In the genomic region with DNA sequence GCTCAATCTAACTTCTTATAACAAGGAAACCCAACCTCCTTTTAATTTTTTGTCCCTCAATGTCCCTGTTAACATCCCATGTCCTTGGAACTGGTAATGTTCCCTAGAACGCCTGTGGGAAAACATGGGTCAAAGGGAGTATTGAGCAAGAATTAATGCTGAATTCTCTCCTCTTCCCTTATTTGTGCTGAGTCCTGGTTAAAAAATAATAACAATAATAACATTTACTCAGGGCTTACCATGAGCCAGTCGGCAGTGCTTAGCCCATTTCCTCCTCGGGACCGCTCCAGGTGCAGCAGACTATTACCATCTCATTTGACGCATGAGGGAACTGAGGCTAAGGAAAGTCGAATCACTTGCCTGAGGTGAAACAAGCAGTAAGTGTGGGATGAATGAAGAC, we compare ENCODE assay signal across 23 cellular contexts. TPM values are rescaled to one million over a fixed set of nuclear protein-coding genes. Genes with fewer than 3 reads are reported as not detected.
A peak's percentile ranks its signal among the peaks of the same experiment; 100 is the strongest.
DNase-seq lines count a peak whose midpoint lies in the region; ATAC-seq, FAIRE-seq and TF ChIP-seq lines count a peak whose summit lies in the region.
"Had no signal": no experiment of that assay in that cellular context is flagged by ENCODE, and none has a peak within 500 bp of the region (broad histone marks: within the 10 kb centered on the region; RNA-seq: fewer than 3 reads in every experiment).

No MANE protein-coding gene starts in this region.

- no peak overlapping the region for H2AFZ ChIP-seq in HepG2 (ENCODE audit: low read length)
- no peak overlapping the region for H2AFZ ChIP-seq in osteoblast (ENCODE audit: low read length)

- H3K4me3 ChIP-seq in HepG2 (replicated peaks in 1 of 3; ENCODE audit: insufficient read depth in 1 of 3, low read depth in 2 of 3, low read length in 3 of 3) (no peak overlapping the region), osteoblast (ENCODE audit: insufficient read depth, low read length) (no peak overlapping the region)

- TF ChIP-seq EP300 in HepG2 (IDR thresholded peaks at IDR 0.05; ENCODE audit: low read depth in 2 of 2, low read length in 2 of 2) (no peak), HepG2 (CRISPR knock-in tag; IDR thresholded peaks at IDR 0.05; ENCODE audit: borderline replicate concordance) (no peak)

- H3K9me3 ChIP-seq in HepG2 (ENCODE audit: low read length) (no peaks in the 10 kb centered on the region), osteoblast (ENCODE audit: low read depth, low read length) (no peaks in the 10 kb centered on the region)

- H4K20me1 ChIP-seq in HepG2 (ENCODE audit: insufficient read depth, low read length) (no peaks in the 10 kb centered on the region), osteoblast (ENCODE audit: insufficient read depth, low read length) (no peaks in the 10 kb centered on the region)

- no peak for TF ChIP-seq RAD21 in HepG2 (CRISPR knock-in tag; IDR thresholded peaks at IDR 0.05)

- TF ChIP-seq POLR2A in HepG2 (IDR thresholded peaks at IDR 0.05; ENCODE audit: insufficient read depth in 1 of 2, low read depth in 2 of 2, low read length in 2 of 2), result no peak

- intact Hi-C loops in HepG2 (cut with micrococcal nuclease; ENCODE audit: unreplicated experiment), result no loop called here

- DNase-seq in Caki2 (ENCODE audit: low read depth) (peak; percentile 24), islet precursor cell (peak; percentile 32), HepG2 (ENCODE audit: low spot score) (no peak), osteoblast (ENCODE audit: insufficient read length, low spot score, missing footprints) (peak; percentile 47), NCI-H1417 (lab: John Stamatoyannopoulos, UW) (no peak), DMS 273 treated with DMSO at 0.1 percent for 48 hours (lab: John Stamatoyannopoulos, UW) (no peak), GM03348 (ENCODE audit: low spot score) (no peak)
- DNase-seq: CD8-positive, alpha-beta T cell; COR-L47; EL; HCEC 1CT; HFFc6; KG1 had no signal

- CTCF ChIA-PET in HepG2 (lab: Yijun Ruan, JAX; ENCODE audit: low intra/inter-chr PET ratio, low total read pairs), result no interaction called here

- H3K27ac ChIP-seq in HepG2 (ENCODE audit: extremely low read length, insufficient read depth, low read length) (no peak overlapping the region), osteoblast (ENCODE audit: low read depth, low read length) (no peak overlapping the region)
- H3K27ac ChIP-seq: 22Rv1 had no signal

- peaks cover 0 to 19% of the 10 kb centered on the region in 2 experiments; a peak in 3 of 5 replicates for H3K27me3 ChIP-seq in HepG2 (ENCODE audit: control insufficient read depth in 1 of 2, insufficient read depth in 2 of 2, low read length in 2 of 2)
- peaks cover 30% of the 10 kb centered on the region for H3K27me3 ChIP-seq in osteoblast (ENCODE audit: insufficient read depth, low read length)

- in situ Hi-C loops in Caki2 (cut with HindIII; ENCODE audit: low pct_unique_long_range_greater_than_20kb, low sequenced_read_pairs), result no loop called here
- in situ Hi-C loops in HepG2 (cut with HindIII; ENCODE audit: extremely low pct_ligation_motif_present, low pct_unique_long_range_greater_than_20kb), result no loop called here

- H3K4me1 ChIP-seq in HepG2 (ENCODE audit: insufficient read depth, low read length) (no peaks in the 10 kb centered on the region), osteoblast (ENCODE audit: insufficient read depth, low read length) (no peaks in the 10 kb centered on the region)

- H3K79me2 ChIP-seq in HepG2 (ENCODE audit: insufficient read depth, low read length), result no peaks in the 10 kb centered on the region
- no peaks in the 10 kb centered on the region for H3K79me2 ChIP-seq in osteoblast (ENCODE audit: insufficient read depth, low read length)

- no TSS peak for BruUV-seq in HepG2 (replicated peaks; lab: Mats Ljungman, UMichigan)

- H3K4me2 ChIP-seq in HepG2 (ENCODE audit: low read depth, low read length), result no peak overlapping the region
- no peak overlapping the region for H3K4me2 ChIP-seq in osteoblast (ENCODE audit: insufficient read depth, low read length)

- no peak for FAIRE-seq in HepG2 (lab: Jason Lieb, UNC)
- FAIRE-seq: G401.6, GM12892 had no signal

- POLR2A ChIA-PET in HepG2 (lab: Yijun Ruan, JAX), result no interaction called here

- TF ChIP-seq CTCF in HepG2 (CRISPR knock-in tag; IDR thresholded peaks at IDR 0.05) (no peak), osteoblast (IDR thresholded peaks at IDR 0.05; ENCODE audit: extremely low read depth, low read depth, low read length) (no peak)

- H3K36me3 ChIP-seq in HepG2 (replicated peaks in 1 of 2; ENCODE audit: control insufficient read depth in 1 of 2, insufficient read depth in 2 of 2, low read length in 2 of 2) (no peaks in the 10 kb centered on the region), osteoblast (ENCODE audit: insufficient read depth, low read length) (no peaks in the 10 kb centered on the region)

- H3K9ac ChIP-seq in HepG2 (ENCODE audit: insufficient read depth, low read depth, low read length), result no peak overlapping the region

- ATAC-seq in HepG2 (no peak), HG03280 (IDR thresholded peaks at IDR 0.05; ENCODE audit: unreplicated experiment) (no peak)
- ATAC-seq: CD8-positive, alpha-beta T cell had no signal

- 8% methylated on average over 6 of the region's 6 CpGs for WGBS in HepG2 (ENCODE audit: low lambda C conversion rate)

TF ChIP-seq in HepG2, 621 proteins besides CTCF, POLR2A, EP300 and RAD21:
- TF ChIP-seq ZSCAN21 (CRISPR knock-in tag; IDR thresholded peaks at IDR 0.05; ENCODE audit: borderline replicate concordance) (no peak), ZFY (CRISPR knock-in tag; IDR thresholded peaks at IDR 0.05) (no peak), CBX2 (IDR thresholded peaks at IDR 0.05; ENCODE audit: low read depth, low read length) (no peak), CBX2 (CRISPR knock-in tag; IDR thresholded peaks at IDR 0.05; ENCODE audit: low read depth) (no peak), ELF1 (CRISPR knock-in tag; IDR thresholded peaks at IDR 0.05) (no peak), YEATS4 (CRISPR knock-in tag; IDR thresholded peaks at IDR 0.05; ENCODE audit: borderline replicate concordance) (no peak), CEBPB (IDR thresholded peaks at IDR 0.05; ENCODE audit: borderline replicate concordance, low read depth, low read length) (peak; percentile 19; the same call in 1 of the 2 replicates)

RNA-seq across cellular contexts. Expression of gene SLC15A1, which starts 33.5 kb away (rescaled TPM):
- total RNA-seq in Caki2 (2014; rRNA removed; shearing (Covaris generic); ENCODE audit: low replicate concordance), result not detected in 2 replicates
- total RNA-seq in HepG2 (2016; rRNA removed; fragmentation: Illumina TruSeq; extraction: Trizol) (0.20 TPM in 2 replicates), osteoblast (not detected in 2 replicates)
- total RNA-seq in HepG2 (2016; cell fraction: cytosol; rRNA removed; fragmentation: Illumina TruSeq; extraction: Trizol; ENCODE audit: low read depth), result not detected in 2 replicates
- total RNA-seq in HepG2 (2016; cell fraction: insoluble cytoplasmic fraction; rRNA removed; fragmentation: Illumina TruSeq; extraction: Trizol), result 0.11 and 0.19 TPM in 2 replicates
- 0.15 and 0.17 TPM in 2 replicates for total RNA-seq in HepG2 (2016; cell fraction: membrane; rRNA removed; fragmentation: Illumina TruSeq; extraction: Trizol)
- total RNA-seq in HepG2 (2016; cell fraction: nucleus; rRNA removed; fragmentation: Illumina TruSeq; extraction: Trizol), result 0.19 and 0.31 TPM in 2 replicates
- polyA plus RNA-seq in HepG2 (2011; rRNA removed), result 0.17 and 0.20 TPM in 2 replicates
- polyA plus RNA-seq in HepG2 (2011; cell fraction: cytosol; rRNA removed), result 0.15 and 0.17 TPM in 2 replicates
- 0.27 and 0.61 TPM in 2 replicates for polyA plus RNA-seq in HepG2 (2011; cell fraction: nucleus; rRNA removed)
- polyA plus RNA-seq in HepG2 (2012), result 0.47 and 0.95 TPM in 2 replicates
- 0.03 TPM in 1 of 2 replicates, not detected in the other for polyA plus RNA-seq in HepG2 (2016; cell fraction: cytosol; fragmentation: Illumina TruSeq; extraction: Trizol; ENCODE audit: low read depth)
- polyA plus RNA-seq in HepG2 (2016; cell fraction: insoluble cytoplasmic fraction; fragmentation: Illumina TruSeq; extraction: Trizol; ENCODE audit: low read depth), result 0.08 and 0.12 TPM in 2 replicates
- polyA plus RNA-seq in HepG2 (2016; cell fraction: membrane; fragmentation: Illumina TruSeq; extraction: Trizol; ENCODE audit: low read depth), result 0.07 TPM in 2 replicates
- polyA plus RNA-seq in HepG2 (2016; cell fraction: nucleus; fragmentation: Illumina TruSeq; extraction: Trizol; ENCODE audit: insufficient read depth, low read depth), result 0.33 and 0.34 TPM in 2 replicates
- polyA minus RNA-seq in HepG2 (2011; rRNA and poly(A)+ RNA removed; ENCODE audit: low replicate concordance), result 0.50 TPM in 1 of 2 replicates, not detected in the other
- polyA minus RNA-seq in HepG2 (2011; cell fraction: cytosol; rRNA and poly(A)+ RNA removed), result not detected in 2 replicates
- polyA minus RNA-seq in HepG2 (2011; cell fraction: nucleus; rRNA and poly(A)+ RNA removed), result 0.52 and 0.99 TPM in 2 replicates
- total RNA-seq: A673; CD8-positive, alpha-beta T cell; H4; HFFc6; HT-29 had no signal
- polyA plus RNA-seq: BJ, CD14-positive monocyte, IgD-negative memory B cell had no signal

Comparison
In these comparisons a context has a peak if more than half of its experiments do, and no peak if none do; other contexts are left out.
1. DNase-seq: peak in Caki2 (single experiment), islet precursor cell (single experiment) and osteoblast (single experiment); none in HepG2 (single experiment), NCI-H1417 (0 of 3), DMS 273 treated with DMSO at 0.1 percent for 48 hours (single experiment) and GM03348 (single experiment).